Comparison of ENCODE assay signal across 8 cellular contexts in genomic region chr12:44873898-44874297, GRCh38. TPM values are rescaled to one million over a fixed set of nuclear protein-coding genes. Genes with fewer than 3 reads are reported as not detected.
DNase-seq lines count a peak whose midpoint lies in the region; ATAC-seq lines count a peak whose summit lies in the region.

No MANE protein-coding gene starts in this region.

- no peaks in the 10 kb centered on the region for H3K9me3 ChIP-seq in naive thymus-derived CD4-positive, alpha-beta T cell (ENCODE audit: control insufficient read depth in 2 of 3, low read length in 3 of 3)

- DNase-seq in Daoy (ENCODE audit: low read depth) (peak; percentile 6), LHCN-M2 (ENCODE audit: low read depth) (peak; percentile 16), astrocyte of the hippocampus (ENCODE audit: low read depth, low spot score) (peak; percentile 37), posterior cingulate gyrus (no peak), globus pallidus (ENCODE audit: low spot score) (no peak), GF-D8 (lab: John Stamatoyannopoulos, UW) (no peak)
- peak in 7 of 9 donors; percentile 19 to 59 (median 35) for DNase-seq in naive thymus-derived CD4-positive, alpha-beta T cell

- POLR2A ChIA-PET in naive thymus-derived CD4-positive, alpha-beta T cell (lab: Charles Lee): interaction anchor here (1.3 to 7.4 kb wide), 13 partner anchors 12 to 98 kb away, joined by 4 to 81 read pairs (median 9); no protein-coding TSS in a partner anchor

- peak overlapping the region; percentile 91 to 100 (median 96) for H3K4me3 Mint-ChIP-seq in naive thymus-derived CD4-positive, alpha-beta T cell

- H3K4me1 Mint-ChIP-seq in naive thymus-derived CD4-positive, alpha-beta T cell: peaks cover 24 to 61% (median 52%) of the 10 kb centered on the region in 7 donors

- no peaks in the 10 kb centered on the region for H3K27me3 ChIP-seq in naive thymus-derived CD4-positive, alpha-beta T cell (ENCODE audit: control insufficient read depth in 2 of 2, insufficient read depth in 2 of 2, low read length in 2 of 2)

- peaks cover 14 to 36% (median 23%) of the 10 kb centered on the region in 5 donors for H3K36me3 Mint-ChIP-seq in naive thymus-derived CD4-positive, alpha-beta T cell

- peaks cover 0 to 38% (median 23%) of the 10 kb centered on the region in 5 donors for H3K27me3 Mint-ChIP-seq in naive thymus-derived CD4-positive, alpha-beta T cell

- H3K27ac ChIP-seq in naive thymus-derived CD4-positive, alpha-beta T cell (ENCODE audit: low read depth, low read length): peak overlapping the region; percentile 78

- peak; percentile 38 for ATAC-seq in naive thymus-derived CD4-positive, alpha-beta T cell
- ATAC-seq in HG03442 (IDR thresholded peaks at IDR 0.05; ENCODE audit: unreplicated experiment): no peak

- peak overlapping the region; percentile 66 to 95 (median 89) for H3K27ac Mint-ChIP-seq in naive thymus-derived CD4-positive, alpha-beta T cell

- H3K36me3 ChIP-seq in naive thymus-derived CD4-positive, alpha-beta T cell (ENCODE audit: control insufficient read depth in 2 of 3, insufficient read depth in 3 of 3, low read length in 3 of 3): peaks cover 0 to 11% (median 0%) of the 10 kb centered on the region in 3 experiments

- CTCF ChIA-PET in naive thymus-derived CD4-positive, alpha-beta T cell (lab: Charles Lee): interaction anchor here (0.7 to 7.5 kb wide), 16 partner anchors 10 to 114 kb away, joined by 3 to 99 read pairs (median 6); no protein-coding TSS in a partner anchor

- peaks cover 7 to 12% of the 10 kb centered on the region in 2 donors for H3K4me1 ChIP-seq in naive thymus-derived CD4-positive, alpha-beta T cell (ENCODE audit: control insufficient read depth in 2 of 2, insufficient read depth in 2 of 2, low read length in 2 of 2)

- H3K4me3 ChIP-seq in naive thymus-derived CD4-positive, alpha-beta T cell (ENCODE audit: low read length): peak overlapping the region; percentile 58

- intact Hi-C loops in naive thymus-derived CD4-positive, alpha-beta T cell (cut with micrococcal nuclease): loop anchor here (1.0 to 2.0 kb wide), 6 partner anchors 10 to 100 kb away; no protein-coding TSS in a partner anchor
- intact Hi-C loops in posterior cingulate gyrus (cut with DNase I): no loop called here

- peaks cover 0 to 27% (median 23%) of the 10 kb centered on the region in 11 donors for H3K9me3 Mint-ChIP-seq in naive thymus-derived CD4-positive, alpha-beta T cell

RNA-seq across cellular contexts. Expression of gene NELL2, which starts 2.2 kb away (rescaled TPM):
- 19.9 and 28.0 TPM in 2 replicates for total RNA-seq in Daoy (2014; rRNA removed; shearing (Covaris generic))
- total RNA-seq in LHCN-M2 (2014; rRNA removed): not detected in 2 replicates
- polyA plus RNA-seq in LHCN-M2 (2012): not detected
- total RNA-seq in naive thymus-derived CD4-positive, alpha-beta T cell: 100 to 1,000 TPM in 4 of 5 experiments, 10 to 100 TPM in 1; 60.9 to 414 (median 228) TPM
- polyA plus RNA-seq in naive thymus-derived CD4-positive, alpha-beta T cell: 100 to 1,000 TPM; 152 to 252 TPM

Comparison
In these comparisons a context has a peak if more than half of its experiments do, and no peak if none do; other contexts are left out.
1. DNase-seq: peak in Daoy (single experiment), LHCN-M2 (single experiment), astrocyte of the hippocampus (single experiment) and naive thymus-derived CD4-positive, alpha-beta T cell (7 of 9); none in posterior cingulate gyrus (0 of 10), globus pallidus (single experiment) and GF-D8 (single experiment).
2. RNA of gene NELL2, which starts 2.2 kb away (total RNA-seq): 60.9 to 414 TPM in naive thymus-derived CD4-positive, alpha-beta T cell and 19.9 to 28.0 TPM in Daoy; not detected in LHCN-M2; every median in the first group is over 10 times any median in the second.